Comparison of ENCODE assay signal across 8 cellular contexts in the genomic region with DNA sequence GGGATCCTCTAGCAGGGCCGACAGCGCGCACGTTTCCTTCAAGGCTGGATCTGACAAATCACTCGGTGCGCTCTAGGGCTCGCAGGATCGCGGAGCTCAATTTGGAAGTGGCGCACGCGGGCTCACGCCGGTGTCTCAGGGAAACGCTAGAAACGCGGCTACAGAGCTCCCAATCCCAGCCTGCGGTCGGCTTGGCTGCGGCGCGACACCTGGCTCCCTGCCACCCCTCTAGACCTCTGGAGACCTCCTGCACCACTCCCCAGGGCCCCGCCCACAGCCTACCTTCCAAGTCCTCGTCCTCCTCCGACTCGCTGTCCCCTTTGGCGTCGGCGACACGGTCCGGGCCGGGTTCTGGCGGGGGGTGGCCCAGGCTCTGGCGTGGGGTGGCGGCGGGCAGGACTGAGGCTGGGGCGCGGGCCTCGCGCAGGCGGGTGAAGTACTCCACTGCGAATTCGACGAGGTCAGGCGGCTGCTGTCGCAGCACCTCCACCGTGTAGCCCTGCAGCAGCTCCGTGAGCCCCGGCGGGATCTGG. TPM values are rescaled to one million over a fixed set of nuclear protein-coding genes. Genes with fewer than 3 reads are reported as not detected.
DNase-seq lines count a peak whose midpoint lies in the region; ATAC-seq and TF ChIP-seq lines count a peak whose summit lies in the region.

No MANE protein-coding gene starts in this region.

- H3K36me3 ChIP-seq in duodenal mucosa (ENCODE audit: control insufficient read depth in 1 of 2, insufficient read depth in 2 of 2, low read length in 2 of 2), result peaks cover 0 to 2% of the 10 kb centered on the region in 2 donors
- H3K36me3 ChIP-seq in liver (ENCODE audit: control insufficient read depth in 4 of 4, insufficient read depth in 3 of 4, low read depth in 1 of 4, low read length in 3 of 4), result no peaks in the 10 kb centered on the region

- TF ChIP-seq RAD21 in liver (IDR thresholded peaks at IDR 0.05), result peak in 1 of 2 donors; percentile 33

- whole genome bisulfite sequencing in liver, result under 1% methylated on average over 50 of the region's 50 CpGs

- H3K4me3 Mint-ChIP-seq in activated CD4-positive, alpha-beta memory T cell treated with anti-CD3 and anti-CD28 coated beads, Interleukin-2, amount 10 ng/mL, durations not matched to agents 7 days and 5 days, result peak overlapping the region; percentile 81

- no peaks in the 10 kb centered on the region for H3K27me3 Mint-ChIP-seq in activated CD4-positive, alpha-beta memory T cell treated with anti-CD3 and anti-CD28 coated beads, Interleukin-2, amount 10 ng/mL, durations not matched to agents 7 days and 5 days

- no peak for TF ChIP-seq CTCF in liver (IDR thresholded peaks at IDR 0.05; ENCODE audit: low read depth, low read length, missing input control)

- CTCF ChIA-PET in activated CD4-positive, alpha-beta memory T cell treated with anti-CD3 and anti-CD28 coated beads, Interleukin-2, amount 10 ng/mL, durations not matched to agents 7 days and 5 days (lab: Charles Lee), result interaction anchor here (0.9 to 2.2 kb wide), 9 partner anchors 8 to 492 kb away, joined by 3 to 6 read pairs (median 4); partner anchors contain the start of gene ARIH2

- no peaks in the 10 kb centered on the region for H3K9me3 Mint-ChIP-seq in activated CD4-positive, alpha-beta memory T cell treated with anti-CD3 and anti-CD28 coated beads, Interleukin-2, amount 10 ng/mL, durations not matched to agents 7 days and 5 days

- H3K27ac Mint-ChIP-seq in activated CD4-positive, alpha-beta memory T cell treated with anti-CD3 and anti-CD28 coated beads, Interleukin-2, amount 10 ng/mL, durations not matched to agents 7 days and 5 days, result peak overlapping the region; percentile 68

- peak; percentile 14 for ATAC-seq in GM18858 (IDR thresholded peaks at IDR 0.05; ENCODE audit: unreplicated experiment)
- ATAC-seq in HG03139 (IDR thresholded peaks at IDR 0.05; ENCODE audit: unreplicated experiment), result peak; percentile 27

- H3K27ac ChIP-seq in duodenal mucosa (ENCODE audit: low read depth, low read length) (peak overlapping the region; percentile 86), liver (ENCODE audit: low read depth in 1 of 2, low read length in 2 of 2) (peak overlapping the region; percentile 83 to 86)

- H3K4me1 ChIP-seq in duodenal mucosa (ENCODE audit: control insufficient read depth in 1 of 2, insufficient read depth in 2 of 2, low read length in 2 of 2) (peaks cover 25% of the 10 kb centered on the region in 2 donors), liver (ENCODE audit: control insufficient read depth in 4 of 4, insufficient read depth in 4 of 4, low read length in 3 of 4) (peaks cover 8 to 24% (median 13%) of the 10 kb centered on the region in 4 donors)

- DNase-seq in A172 (ENCODE audit: low spot score) (peak; percentile 45), NCI-H510A (lab: John Stamatoyannopoulos, UW) (peak; percentile 35)
- DNase-seq in activated CD4-positive, alpha-beta memory T cell treated with anti-CD3 and anti-CD28 coated beads, Interleukin-2, amount 10 ng/mL, durations not matched to agents 7 days and 5 days, result peak; percentile 46
- peak; percentile 44 to 45 for DNase-seq in stimulated activated CD4-positive, alpha-beta T cell treated with anti-CD3 and anti-CD28 coated beads, Interleukin-2, amount 100 ng/mL, for 48 hours

- H3K4me1 Mint-ChIP-seq in activated CD4-positive, alpha-beta memory T cell treated with anti-CD3 and anti-CD28 coated beads, Interleukin-2, amount 10 ng/mL, durations not matched to agents 7 days and 5 days, result peaks cover 26% of the 10 kb centered on the region

- H3K9me3 ChIP-seq in duodenal mucosa (ENCODE audit: control insufficient read depth in 1 of 2, low read length in 2 of 2) (no peaks in the 10 kb centered on the region), liver (ENCODE audit: control insufficient read depth in 4 of 4, low read length in 3 of 4) (no peaks in the 10 kb centered on the region)

- no peaks in the 10 kb centered on the region for H3K27me3 ChIP-seq in duodenal mucosa (ENCODE audit: control insufficient read depth in 1 of 2, insufficient read depth in 2 of 2, low read length in 2 of 2)
- no peaks in the 10 kb centered on the region for H3K27me3 ChIP-seq in liver (ENCODE audit: control insufficient read depth in 4 of 4, insufficient read depth in 4 of 4, low read length in 3 of 4)

- peak overlapping the region; percentile 78 to 86 for H3K4me3 ChIP-seq in duodenal mucosa (ENCODE audit: low read depth in 1 of 2, low read length in 2 of 2)
- peak overlapping the region; percentile 65 for H3K4me3 ChIP-seq in liver (ENCODE audit: low read depth in 1 of 3, low read length in 3 of 3)

- H3K36me3 Mint-ChIP-seq in activated CD4-positive, alpha-beta memory T cell treated with anti-CD3 and anti-CD28 coated beads, Interleukin-2, amount 10 ng/mL, durations not matched to agents 7 days and 5 days (ENCODE audit: low read depth), result peaks cover 11% of the 10 kb centered on the region

- POLR2A ChIA-PET in activated CD4-positive, alpha-beta memory T cell treated with anti-CD3 and anti-CD28 coated beads, Interleukin-2, amount 10 ng/mL, durations not matched to agents 7 days and 5 days (lab: Charles Lee), result interaction anchor here (0.8 to 2.4 kb wide), 18 partner anchors 10 to 247 kb away, joined by 3 to 24 read pairs (median 4); partner anchors contain the start of genes ARIH2, DALRD3, IP6K2 and QRICH1

- H3K9ac ChIP-seq in duodenal mucosa (ENCODE audit: low read depth in 1 of 2, low read length in 2 of 2) (peak overlapping the region; percentile 71 to 74), liver (ENCODE audit: low read depth in 1 of 2, low read length in 2 of 2) (peak overlapping the region; percentile 6 to 72)

TF ChIP-seq in liver, 16 proteins besides CTCF, POLR2A, EP300 and RAD21 (continues in another document):
- no peak for TF ChIP-seq NR2F2 (IDR thresholded peaks at IDR 0.05)
- TF ChIP-seq, protein P1, sequence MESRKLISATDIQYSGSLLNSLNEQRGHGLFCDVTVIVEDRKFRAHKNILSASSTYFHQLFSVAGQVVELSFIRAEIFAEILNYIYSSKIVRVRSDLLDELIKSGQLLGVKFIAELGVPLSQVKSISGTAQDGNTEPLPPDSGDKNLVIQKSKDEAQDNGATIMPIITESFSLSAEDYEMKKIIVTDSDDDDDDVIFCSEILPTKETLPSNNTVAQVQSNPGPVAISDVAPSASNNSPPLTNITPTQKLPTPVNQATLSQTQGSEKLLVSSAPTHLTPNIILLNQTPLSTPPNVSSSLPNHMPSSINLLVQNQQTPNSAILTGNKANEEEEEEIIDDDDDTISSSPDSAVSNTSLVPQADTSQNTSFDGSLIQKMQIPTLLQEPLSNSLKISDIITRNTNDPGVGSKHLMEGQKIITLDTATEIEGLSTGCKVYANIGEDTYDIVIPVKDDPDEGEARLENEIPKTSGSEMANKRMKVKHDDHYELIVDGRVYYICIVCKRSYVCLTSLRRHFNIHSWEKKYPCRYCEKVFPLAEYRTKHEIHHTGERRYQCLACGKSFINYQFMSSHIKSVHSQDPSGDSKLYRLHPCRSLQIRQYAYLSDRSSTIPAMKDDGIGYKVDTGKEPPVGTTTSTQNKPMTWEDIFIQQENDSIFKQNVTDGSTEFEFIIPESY (IDR thresholded peaks at IDR 0.05), result no peak
- no peak for TF ChIP-seq EGR1 (IDR thresholded peaks at IDR 0.05; ENCODE audit: low read depth in 2 of 2)
- no peak for TF ChIP-seq GABPA (IDR thresholded peaks at IDR 0.05 in 1 of 2, conservative IDR thresholded peaks at IDR 0.05 in 1 of 2)
- TF ChIP-seq, protein P2, sequence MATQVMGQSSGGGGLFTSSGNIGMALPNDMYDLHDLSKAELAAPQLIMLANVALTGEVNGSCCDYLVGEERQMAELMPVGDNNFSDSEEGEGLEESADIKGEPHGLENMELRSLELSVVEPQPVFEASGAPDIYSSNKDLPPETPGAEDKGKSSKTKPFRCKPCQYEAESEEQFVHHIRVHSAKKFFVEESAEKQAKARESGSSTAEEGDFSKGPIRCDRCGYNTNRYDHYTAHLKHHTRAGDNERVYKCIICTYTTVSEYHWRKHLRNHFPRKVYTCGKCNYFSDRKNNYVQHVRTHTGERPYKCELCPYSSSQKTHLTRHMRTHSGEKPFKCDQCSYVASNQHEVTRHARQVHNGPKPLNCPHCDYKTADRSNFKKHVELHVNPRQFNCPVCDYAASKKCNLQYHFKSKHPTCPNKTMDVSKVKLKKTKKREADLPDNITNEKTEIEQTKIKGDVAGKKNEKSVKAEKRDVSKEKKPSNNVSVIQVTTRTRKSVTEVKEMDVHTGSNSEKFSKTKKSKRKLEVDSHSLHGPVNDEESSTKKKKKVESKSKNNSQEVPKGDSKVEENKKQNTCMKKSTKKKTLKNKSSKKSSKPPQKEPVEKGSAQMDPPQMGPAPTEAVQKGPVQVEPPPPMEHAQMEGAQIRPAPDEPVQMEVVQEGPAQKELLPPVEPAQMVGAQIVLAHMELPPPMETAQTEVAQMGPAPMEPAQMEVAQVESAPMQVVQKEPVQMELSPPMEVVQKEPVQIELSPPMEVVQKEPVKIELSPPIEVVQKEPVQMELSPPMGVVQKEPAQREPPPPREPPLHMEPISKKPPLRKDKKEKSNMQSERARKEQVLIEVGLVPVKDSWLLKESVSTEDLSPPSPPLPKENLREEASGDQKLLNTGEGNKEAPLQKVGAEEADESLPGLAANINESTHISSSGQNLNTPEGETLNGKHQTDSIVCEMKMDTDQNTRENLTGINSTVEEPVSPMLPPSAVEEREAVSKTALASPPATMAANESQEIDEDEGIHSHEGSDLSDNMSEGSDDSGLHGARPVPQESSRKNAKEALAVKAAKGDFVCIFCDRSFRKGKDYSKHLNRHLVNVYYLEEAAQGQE (IDR thresholded peaks at IDR 0.05), result peak; percentile 14
- TF ChIP-seq SP1 (IDR thresholded peaks at IDR 0.05), result no peak
- no peak for TF ChIP-seq TAF1 (conservative IDR thresholded peaks at IDR 0.05)
- TF ChIP-seq, protein P3, sequence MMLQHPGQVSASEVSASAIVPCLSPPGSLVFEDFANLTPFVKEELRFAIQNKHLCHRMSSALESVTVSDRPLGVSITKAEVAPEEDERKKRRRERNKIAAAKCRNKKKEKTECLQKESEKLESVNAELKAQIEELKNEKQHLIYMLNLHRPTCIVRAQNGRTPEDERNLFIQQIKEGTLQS (IDR thresholded peaks at IDR 0.05), result no peak
- no peak for TF ChIP-seq FOXA1 (IDR thresholded peaks at IDR 0.05)
- peak; percentile 14 for TF ChIP-seq MAX (IDR thresholded peaks at IDR 0.05)

RNA-seq across cellular contexts. Expression of gene PRKAR2A, which starts 0.6 kb away (rescaled TPM):
- total RNA-seq in A172 (2014; rRNA removed; shearing (Covaris generic)), result 33.9 and 37.3 TPM in 2 replicates
- 10 to 100 TPM; 28.3 to 29.7 TPM for total RNA-seq in activated CD4-positive, alpha-beta memory T cell treated with anti-CD3 and anti-CD28 coated beads, Interleukin-2, amount 10 ng/mL, durations not matched to agents 7 days and 5 days
- total RNA-seq in liver, result 10 to 100 TPM; 14.9 to 28.5 TPM
- 10 to 100 TPM; 12.1 to 12.8 TPM for polyA plus RNA-seq in liver

RNA-seq across cellular contexts. Expression of gene SLC25A20, which starts 51.6 kb away (rescaled TPM):
- 23.9 and 45.5 TPM in 2 replicates for total RNA-seq in A172 (2014; rRNA removed; shearing (Covaris generic))
- total RNA-seq in activated CD4-positive, alpha-beta memory T cell treated with anti-CD3 and anti-CD28 coated beads, Interleukin-2, amount 10 ng/mL, durations not matched to agents 7 days and 5 days, result 10 to 100 TPM; 25.6 to 29.5 TPM
- total RNA-seq in liver, result 100 to 1,000 TPM in 1 of 2 donors, 10 to 100 TPM in 1; 36.9 to 223 TPM
- 100 to 1,000 TPM in 1 of 2 donors, 10 to 100 TPM in 1; 55.9 to 117 TPM for polyA plus RNA-seq in liver

Comparison
In these comparisons a context has a peak if more than half of its experiments do, and no peak if none do; other contexts are left out.
1. Peak in every context shown above with its lines: DNase-seq, ATAC-seq, H3K4me3 ChIP-seq and H3K27ac ChIP-seq.